ENCODE assay signal across 26 cellular contexts in the genomic region with DNA sequence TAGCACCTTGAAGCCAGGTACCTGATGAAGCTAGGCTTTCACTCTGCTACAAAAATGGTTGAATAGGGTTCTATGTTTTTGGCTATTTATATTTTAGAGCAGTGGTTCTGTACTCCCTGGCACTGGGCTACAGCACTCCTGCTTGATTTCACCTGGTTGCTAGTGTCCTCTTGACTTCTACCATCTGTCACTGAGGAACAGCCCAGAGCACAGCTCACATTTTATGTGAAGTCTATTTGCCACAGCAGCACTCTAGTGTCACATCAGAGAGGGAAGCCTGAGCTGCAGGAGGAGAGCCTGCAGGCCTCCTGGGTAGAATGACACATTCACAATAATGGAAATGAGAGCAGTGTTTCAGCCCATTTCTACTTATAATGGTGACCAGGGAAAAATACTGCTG.
A peak's percentile ranks its signal among the peaks of the same experiment; 100 is the strongest.
DNase-seq lines count a peak whose midpoint lies in the region; ATAC-seq, FAIRE-seq and TF ChIP-seq lines count a peak whose summit lies in the region.
"Had no signal": no experiment of that assay in that cellular context is flagged by ENCODE, and none has a peak within 500 bp of the region (broad histone marks: within the 10 kb centered on the region; RNA-seq: fewer than 3 reads in every experiment).

No MANE protein-coding gene starts in this region.

- H3K9me3 ChIP-seq in body of pancreas = no peaks in the 10 kb centered on the region

- H3K27ac Mint-ChIP-seq in stimulated activated naive CD8-positive, alpha-beta T cell treated with anti-CD3 and anti-CD28 coated beads, Interleukin-15, amount 100 ng/mL, for 72 hours = no peak overlapping the region
- H3K27ac Mint-ChIP-seq: CD4-positive, alpha-beta T cell had no signal

- H3K36me3 ChIP-seq in body of pancreas (replicated peaks in 1 of 2; ENCODE audit: insufficient read depth in 1 of 2, low read depth in 2 of 2) = no peaks in the 10 kb centered on the region
- H3K36me3 ChIP-seq: SJSA1 had no signal

- no peak for ATAC-seq in body of pancreas
- ATAC-seq in stimulated activated naive CD8-positive, alpha-beta T cell treated with anti-CD3 and anti-CD28 coated beads, Interleukin-15, amount 100 ng/mL, for 72 hours = no peak
- ATAC-seq: Right ventricle myocardium inferior had no signal

- FAIRE-seq in D721Med (lab: Jason Lieb, UNC) = no peak
- FAIRE-seq: G401.6, GM12892, GM18507, HTR-8/SVneo had no signal

- no peaks in the 10 kb centered on the region for H3K27me3 ChIP-seq in body of pancreas
- H3K27me3 ChIP-seq: BLaER1, SJSA1 had no signal

- no peaks in the 10 kb centered on the region for H3K4me1 Mint-ChIP-seq in stimulated activated naive CD8-positive, alpha-beta T cell treated with anti-CD3 and anti-CD28 coated beads, Interleukin-15, amount 100 ng/mL, for 72 hours

- DNase-seq in NCI-H69 (lab: John Stamatoyannopoulos, UW) (peak; percentile 91), body of pancreas (peak in 3 of 4 donors; percentile 12 to 16 (median 15)), medulla oblongata (ENCODE audit: extremely low spot score) (peak; percentile 20), D721Med (ENCODE audit: insufficient read length, low spot score) (no peak), NCI-H1417 treated with DMSO at 0.1 percent for 48 hours (lab: John Stamatoyannopoulos, UW) (no peak)
- DNase-seq in stimulated activated naive CD8-positive, alpha-beta T cell treated with anti-CD3 and anti-CD28 coated beads, Interleukin-15, amount 100 ng/mL, for 72 hours = no peak
- no peak for DNase-seq in activated CD8-positive, alpha-beta memory T cell treated with anti-CD3 and anti-CD28 coated beads for 24 hours
- DNase-seq: CD4-positive, alpha-beta T cell; COR-L47; DMS 273 treated with DMSO at 0.1 percent for 48 hours; GOT3; HCEC 1CT; IMR-90; NCI-H1105 treated with DMSO at 0.1 percent for 48 hours; NCI-H1694; NCI-H2081 treated with DMSO at 0.1 percent for 48 hours; NCI-H510A treated with DMSO at 0.1 percent for 48 hours; NCI-H82 had no signal

- no peak overlapping the region for H3K27ac ChIP-seq in body of pancreas
- H3K27ac ChIP-seq: BLaER1, KMS-11, SJSA1 had no signal

- intact Hi-C loops in body of pancreas (cut with DNase I) = no loop called here

- no peak for TF ChIP-seq CTCF in body of pancreas (IDR thresholded peaks at IDR 0.05)
- TF ChIP-seq CTCF in D721Med (IDR thresholded peaks at IDR 0.05; ENCODE audit: insufficient read depth, missing control alignments) = no peak

- no peaks in the 10 kb centered on the region for H3K4me1 ChIP-seq in body of pancreas
- H3K4me1 ChIP-seq: BLaER1, SJSA1 had no signal

- no peak overlapping the region for H3K4me3 ChIP-seq in body of pancreas
- H3K4me3 ChIP-seq: BLaER1, SJSA1 had no signal

- no peak for TF ChIP-seq POLR2A in body of pancreas (IDR thresholded peaks at IDR 0.05)

- H3K4me3 Mint-ChIP-seq in stimulated activated naive CD8-positive, alpha-beta T cell treated with anti-CD3 and anti-CD28 coated beads, Interleukin-15, amount 100 ng/mL, for 72 hours = no peak overlapping the region
- H3K4me3 Mint-ChIP-seq: CD4-positive, alpha-beta T cell had no signal

- H3K27me3 Mint-ChIP-seq in stimulated activated naive CD8-positive, alpha-beta T cell treated with anti-CD3 and anti-CD28 coated beads, Interleukin-15, amount 100 ng/mL, for 72 hours = no peaks in the 10 kb centered on the region
- H3K27me3 Mint-ChIP-seq: CD4-positive, alpha-beta T cell had no signal

- peaks cover under 1 to 2% of the 10 kb centered on the region in 2 donors for H3K9me3 Mint-ChIP-seq in stimulated activated naive CD8-positive, alpha-beta T cell treated with anti-CD3 and anti-CD28 coated beads, Interleukin-15, amount 100 ng/mL, for 72 hours
- H3K9me3 Mint-ChIP-seq: CD4-positive, alpha-beta T cell had no signal

Comparison
In these comparisons a context has a peak if more than half of its experiments do, and no peak if none do; other contexts are left out.
1. DNase-seq: peak in NCI-H69 (single experiment), body of pancreas (3 of 4) and medulla oblongata (single experiment); none in D721Med (single experiment), NCI-H1417 treated with DMSO at 0.1 percent for 48 hours (single experiment), stimulated activated naive CD8-positive, alpha-beta T cell treated with anti-CD3 and anti-CD28 coated beads, Interleukin-15, amount 100 ng/mL, for 72 hours (0 of 2) and activated CD8-positive, alpha-beta memory T cell treated with anti-CD3 and anti-CD28 coated beads for 24 hours (single experiment).